ENCODE assay signal across 1 cellular context in the genomic region with DNA sequence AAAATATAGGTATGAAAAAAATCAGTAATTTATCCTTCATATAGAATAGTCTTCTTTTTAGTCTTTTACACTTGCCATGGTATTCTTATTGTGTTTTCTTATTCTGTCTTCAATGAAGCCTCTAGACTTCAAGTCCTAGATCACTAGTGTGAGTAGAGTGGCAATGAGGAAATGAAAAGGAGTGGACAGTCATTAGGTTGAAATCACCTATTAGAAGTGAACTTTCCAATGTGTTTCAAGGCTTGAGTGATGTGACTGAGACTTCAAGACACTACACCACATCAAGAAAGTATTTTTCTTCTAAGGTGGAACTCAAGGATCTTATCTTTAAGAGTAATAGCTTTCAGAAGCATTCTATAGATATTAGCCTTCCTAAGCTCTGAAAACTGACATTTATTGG.
TF ChIP-seq lines count a peak whose summit lies in the region.

No MANE protein-coding gene starts in this region.

TF ChIP-seq in GM23338, 12 proteins besides CTCF, POLR2A, EP300 and RAD21 (continued from another document):
- no peak for TF ChIP-seq ZNF331 (CRISPR knock-in tag; IDR thresholded peaks at IDR 0.05; ENCODE audit: low read depth)
- TF ChIP-seq JUNB (IDR thresholded peaks at IDR 0.05; ENCODE audit: unreplicated experiment), result no peak
